ENCODE assay signal across 1 cellular context in genomic region chr7:105655901-105656380, GRCh38.
TF ChIP-seq lines count a peak whose summit lies in the region.

No MANE protein-coding gene starts in this region.

TF ChIP-seq in H1, 55 proteins besides CTCF, POLR2A, EP300 and RAD21:
- TF ChIP-seq PHF8 (conservative IDR thresholded peaks at IDR 0.05; ENCODE audit: low read depth, low read length) (no peak), SRF (IDR thresholded peaks at IDR 0.05; ENCODE audit: low read depth, low read length) (no peak), CHD7 (IDR thresholded peaks at IDR 0.05; ENCODE audit: insufficient replicate concordance, low read length) (no peak), TAF7 (optimal IDR thresholded peaks at IDR 0.05; ENCODE audit: borderline replicate concordance, low read depth, low read length) (no peak), CEBPB (IDR thresholded peaks at IDR 0.05; ENCODE audit: low read depth, low read length) (no peak), RNF2 (IDR thresholded peaks at IDR 0.05; ENCODE audit: borderline replicate concordance, low read depth, low read length, missing control alignments, poor library complexity, severe bottlenecking) (no peak), USF2 (IDR thresholded peaks at IDR 0.05; ENCODE audit: low read length) (no peak), E2F6 (IDR thresholded peaks at IDR 0.05) (no peak), TCF12 (IDR thresholded peaks at IDR 0.05; ENCODE audit: low read depth, low read length) (no peak), EZH2 (IDR thresholded peaks at IDR 0.05; ENCODE audit: low read depth, low read length, severe bottlenecking) (no peak), ZNF274 (IDR thresholded peaks at IDR 0.05; ENCODE audit: borderline replicate concordance, extremely low read depth, low read length) (no peak), KDM1A (IDR thresholded peaks at IDR 0.05; ENCODE audit: borderline replicate concordance, low read length) (no peak), POU5F1 (IDR thresholded peaks at IDR 0.05; ENCODE audit: low read depth, low read length) (no peak), CHD1 (IDR thresholded peaks at IDR 0.05; ENCODE audit: low read depth, low read length) (no peak), TEAD4 (IDR thresholded peaks at IDR 0.05; ENCODE audit: low read depth, low read length) (no peak), ASH2L (IDR thresholded peaks at IDR 0.05; ENCODE audit: low read length) (no peak)
